In the genomic region with DNA sequence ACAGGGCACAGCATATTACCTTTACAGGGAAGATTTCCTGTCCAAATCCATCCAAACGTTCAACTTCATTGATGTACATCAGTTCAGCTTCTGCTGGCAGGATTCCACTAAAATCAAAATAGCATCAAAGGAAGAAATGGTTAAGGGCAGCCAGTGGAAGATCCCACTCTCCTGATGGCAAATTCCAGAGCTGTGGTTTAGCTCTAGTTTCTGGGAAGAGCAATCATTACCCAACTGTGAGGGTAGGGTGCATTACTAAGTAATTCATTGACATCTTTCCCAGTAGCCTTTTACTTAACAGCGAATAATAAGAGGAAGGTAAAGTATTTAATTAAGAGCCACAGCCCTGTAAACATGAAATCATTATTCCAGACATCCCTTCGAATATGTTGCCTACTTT, we compare ENCODE assay signal across 14 cellular contexts.
"Had no signal": no experiment of that assay in that cellular context is flagged by ENCODE, and none has a peak within 500 bp of the region (broad histone marks: within the 10 kb centered on the region; RNA-seq: fewer than 3 reads in every experiment).

No MANE protein-coding gene starts in this region.

- H3K4me3 ChIP-seq: neural progenitor cell, ovary, tibial nerve, uterus had no signal

- H3K36me3 Mint-ChIP-seq: stimulated activated naive B cell treated with anti-CD40 and anti-IgM and Interleukin-4, amounts not matched to agents 10 μg/mL and 1 μg/mL and 100 μg/mL, for 72 hours had no signal

- DNase-seq: activated CD4-positive, alpha-beta T cell treated with anti-CD3 and anti-CD28 coated beads for 1 hour; activated CD4-positive, alpha-beta T cell treated with anti-CD3 and anti-CD28 coated beads, Interleukin-2, amount 50 U/mL, for 4 hours; activated naive CD4-positive, alpha-beta T cell; activated T-cell treated with anti-CD3 and anti-CD28 coated beads for 4 hours; aorta; hippocampal formation; ovary; stimulated activated CD4-positive, alpha-beta T cell treated with anti-CD3 and anti-CD28 coated beads, Interleukin-2, amount 100 ng/mL, for 48 hours; stimulated activated naive B cell treated with anti-CD40 and anti-IgM and Interleukin-4, amounts not matched to agents 10 μg/mL and 1 μg/mL and 100 μg/mL, for 72 hours; T-helper 9 cell; uterus had no signal

- H3K27ac Mint-ChIP-seq: neural progenitor cell; stimulated activated naive B cell treated with anti-CD40 and anti-IgM and Interleukin-4, amounts not matched to agents 10 μg/mL and 1 μg/mL and 100 μg/mL, for 72 hours had no signal

- H3K27ac ChIP-seq: epithelial cell of prostate, neural progenitor cell, ovary, uterus had no signal

- H3K9me3 Mint-ChIP-seq: neural progenitor cell had no signal

- H3K4me1 Mint-ChIP-seq: stimulated activated naive B cell treated with anti-CD40 and anti-IgM and Interleukin-4, amounts not matched to agents 10 μg/mL and 1 μg/mL and 100 μg/mL, for 72 hours had no signal

- ATAC-seq: stimulated activated naive B cell treated with anti-CD40 and anti-IgM and Interleukin-4, amounts not matched to agents 10 μg/mL and 1 μg/mL and 100 μg/mL, for 72 hours had no signal

- H3K4me3 Mint-ChIP-seq: neural progenitor cell; stimulated activated naive B cell treated with anti-CD40 and anti-IgM and Interleukin-4, amounts not matched to agents 10 μg/mL and 1 μg/mL and 100 μg/mL, for 72 hours had no signal
